Comparison of ENCODE assay signal across 17 cellular contexts in the genomic region with DNA sequence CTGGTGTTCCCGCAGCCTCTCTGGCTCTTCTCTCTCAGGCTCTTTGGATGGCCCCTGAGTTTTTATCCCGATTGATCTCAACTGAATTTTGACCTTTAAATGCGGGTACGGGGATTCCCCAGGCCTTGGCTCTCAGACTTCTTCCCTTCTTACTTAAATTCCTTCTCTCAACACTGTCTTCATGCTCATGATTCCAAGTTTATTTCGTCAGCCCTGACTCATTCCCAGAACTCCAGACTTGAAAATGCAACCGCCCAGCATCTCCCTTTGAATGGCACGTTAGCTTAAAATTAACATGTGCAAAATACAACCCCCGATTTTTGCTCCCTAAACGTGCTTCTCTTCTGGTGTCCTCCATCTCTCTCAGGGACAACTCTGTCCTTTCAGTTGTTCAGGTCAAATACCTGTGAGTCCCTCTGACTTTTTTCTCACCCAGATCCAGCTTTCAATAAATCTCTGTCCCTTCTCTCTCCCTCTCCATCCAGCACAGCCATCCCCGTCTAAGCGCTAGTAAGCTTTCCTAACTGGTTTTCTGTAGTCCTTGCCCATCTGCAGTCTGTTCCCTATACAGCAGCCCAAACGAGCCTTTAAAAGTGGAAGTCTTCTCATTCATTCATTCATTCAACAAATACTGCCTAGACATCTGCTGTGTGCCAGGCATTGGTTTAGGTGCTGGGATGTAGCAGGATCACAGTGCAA. TPM values are rescaled to one million over a fixed set of nuclear protein-coding genes. Genes with fewer than 3 reads are reported as not detected.
DNase-seq lines count a peak whose midpoint lies in the region; ATAC-seq, FAIRE-seq and TF ChIP-seq lines count a peak whose summit lies in the region.
"Had no signal": no experiment of that assay in that cellular context is flagged by ENCODE, and none has a peak within 500 bp of the region (broad histone marks: within the 10 kb centered on the region; RNA-seq: fewer than 3 reads in every experiment).

No MANE protein-coding gene starts in this region.

- POLR2A ChIA-PET in PC-3 (lab: Charles Lee; ENCODE audit: unreplicated experiment) = interaction anchor here (0.6 kb wide), 1 partner anchor 184 kb away, joined by 3 read pairs; no protein-coding TSS in a partner anchor

- ATAC-seq in HG02884 (IDR thresholded peaks at IDR 0.05; ENCODE audit: unreplicated experiment) = no peak
- ATAC-seq in PC-3 = no peak
- ATAC-seq: activated CD8-positive, alpha-beta T cell treated with anti-CD3 and anti-CD28 coated beads, Interleukin-2, amount 10 ng/mL, durations not matched to agents 7 days and 5 days; Right ventricle myocardium inferior had no signal

- no peak for TF ChIP-seq CTCF in bronchial epithelial cell (IDR thresholded peaks at IDR 0.05; ENCODE audit: insufficient read depth, low read length, severe bottlenecking)
- no peak for TF ChIP-seq CTCF in PC-3 (conservative IDR thresholded peaks at IDR 0.05; ENCODE audit: low read depth, low read length)

- H3K36me3 ChIP-seq in HUES6 (ENCODE audit: control insufficient read depth, insufficient read depth, low read length) = no peaks in the 10 kb centered on the region
- H3K36me3 ChIP-seq in bronchial epithelial cell (ENCODE audit: control insufficient read depth, insufficient read depth, low read length) = no peaks in the 10 kb centered on the region
- no peaks in the 10 kb centered on the region for H3K36me3 ChIP-seq in PC-3 (ENCODE audit: low read depth, low read length)
- H3K36me3 ChIP-seq: right atrium auricular region had no signal

- peaks cover 33% of the 10 kb centered on the region for H3K4me1 ChIP-seq in HUES6 (ENCODE audit: control insufficient read depth, insufficient read depth, low read length)
- H3K4me1 ChIP-seq in PC-3 (ENCODE audit: insufficient read depth, low read length) = no peaks in the 10 kb centered on the region
- H3K4me1 ChIP-seq: right atrium auricular region had no signal

- H3K9me2 ChIP-seq in PC-3 (replicated peaks; ENCODE audit: low read length) = no peaks in the 10 kb centered on the region

- H3K4me2 ChIP-seq in PC-3 (ENCODE audit: low read length) = no peak overlapping the region

- no peaks in the 10 kb centered on the region for H3K79me2 ChIP-seq in PC-3 (ENCODE audit: low read length)

- H3F3A ChIP-seq in PC-3 (ENCODE audit: low read length, unreplicated experiment) = no peaks in the 10 kb centered on the region

- CTCF ChIA-PET in PC-3 (lab: Charles Lee) = no interaction called here

- intact Hi-C loops in PC-3 (cut with micrococcal nuclease) = no loop called here

- H4K20me1 ChIP-seq in PC-3 (ENCODE audit: low read length) = no peaks in the 10 kb centered on the region

- H3K9ac ChIP-seq in HUES6 (ENCODE audit: low read length) (peak overlapping the region; percentile 51), PC-3 (ENCODE audit: low read length) (no peak overlapping the region)

- H2AFZ ChIP-seq in PC-3 (ENCODE audit: low read length) = no peak overlapping the region

- H3K4me3 ChIP-seq in HUES6 (ENCODE audit: low read depth, low read length) (no peak overlapping the region), bronchial epithelial cell (ENCODE audit: low read depth, low read length) (no peak overlapping the region), PC-3 (ENCODE audit: low read length) (no peak overlapping the region)
- H3K4me3 ChIP-seq: right atrium auricular region had no signal

- no TSS peak for BruUV-seq in PC-3 (replicated peaks; lab: Mats Ljungman, UMichigan)

- DNase-seq in AG08396 (ENCODE audit: low spot score) = peak; percentile 78
- DNase-seq in bronchial epithelial cell (ENCODE audit: low read depth) = peak; percentile 50
- peak; percentile 52 for DNase-seq in kidney tubule cell (ENCODE audit: low spot score)
- no peak for DNase-seq in PC-3
- DNase-seq in NCI-H1092 treated with DMSO at 0.1 percent for 48 hours (lab: John Stamatoyannopoulos, UW) = no peak
- no peak for DNase-seq in UCSD-AML1 (lab: John Stamatoyannopoulos, UW; ENCODE audit: unreplicated experiment)
- DNase-seq: activated CD8-positive, alpha-beta T cell treated with anti-CD3 and anti-CD28 coated beads, Interleukin-2, amount 10 ng/mL, durations not matched to agents 7 days and 5 days; activated gamma-delta T cell; C1 segment of cervical spinal cord; DND-41; NCI-H748 treated with DMSO at 0.1 percent for 48 hours; stimulated activated CD4-positive, alpha-beta T cell treated with anti-CD3 and anti-CD28 coated beads, Interleukin-4, amount 100 ng/mL, for 4 hours; stimulated activated naive CD4-positive, alpha-beta T cell had no signal

- peak; percentile 43 for FAIRE-seq in bronchial epithelial cell (lab: Jason Lieb, UNC)

- H3K27ac ChIP-seq in HUES6 (ENCODE audit: low read depth, low read length) (peak overlapping the region; percentile 7; the same call in 1 of the 2 replicates), PC-3 (ENCODE audit: low read length) (no peak overlapping the region)
- H3K27ac ChIP-seq: right atrium auricular region had no signal

- H3K9me3 ChIP-seq in HUES6 (ENCODE audit: control insufficient read depth, insufficient read depth, low read depth, low read length) (no peaks in the 10 kb centered on the region), PC-3 (ENCODE audit: low read length) (no peaks in the 10 kb centered on the region)
- H3K9me3 ChIP-seq: right atrium auricular region had no signal

- H3K27me3 ChIP-seq in HUES6 (ENCODE audit: control insufficient read depth, insufficient read depth, low read length) (peaks cover 14% of the 10 kb centered on the region), bronchial epithelial cell (ENCODE audit: control insufficient read depth, insufficient read depth, low read length) (peaks cover 22% of the 10 kb centered on the region), PC-3 (ENCODE audit: low read length) (peaks cover 95% of the 10 kb centered on the region)
- H3K27me3 ChIP-seq: right atrium auricular region had no signal

RNA-seq across cellular contexts. Expression of gene HECW1, which starts 7.1 kb away (rescaled TPM):
- under 0.01 TPM in 1 of 2 replicates, not detected in the other for total RNA-seq in bronchial epithelial cell
- total RNA-seq in PC-3 (2014; rRNA removed) = 3.0 and 3.6 TPM in 2 replicates
- total RNA-seq: activated CD8-positive, alpha-beta T cell treated with anti-CD3 and anti-CD28 coated beads, Interleukin-2, amount 10 ng/mL, durations not matched to agents 7 days and 5 days; Right ventricle myocardium inferior had no signal

Comparison
In these comparisons a context has a peak if more than half of its experiments do, and no peak if none do; other contexts are left out.
1. DNase-seq: peak in AG08396 (single experiment), bronchial epithelial cell (single experiment) and kidney tubule cell (single experiment); none in PC-3 (single experiment), NCI-H1092 treated with DMSO at 0.1 percent for 48 hours (single experiment) and UCSD-AML1 (single experiment).